24 cellular contexts compared by ENCODE assay signal in genomic region chr15:90947577-90948357, GRCh38.
"Had no signal": no experiment of that assay in that cellular context is flagged by ENCODE, and none has a peak within 500 bp of the region (broad histone marks: within the 10 kb centered on the region; RNA-seq: fewer than 3 reads in every experiment).

No MANE protein-coding gene starts in this region.

- H3K27me3 Mint-ChIP-seq: naive thymus-derived CD4-positive, alpha-beta T cell; progenitor cell of endocrine pancreas had no signal

- H3K4me1 Mint-ChIP-seq: nephron, neural progenitor cell had no signal

- H3K27ac Mint-ChIP-seq: naive thymus-derived CD4-positive, alpha-beta T cell; nephron; neural progenitor cell; progenitor cell of endocrine pancreas had no signal

- H3K4me3 Mint-ChIP-seq: naive thymus-derived CD4-positive, alpha-beta T cell; nephron; neural progenitor cell had no signal

- ATAC-seq: heart right ventricle; left colon; naive thymus-derived CD4-positive, alpha-beta T cell; right lobe of liver had no signal

- H3K9me3 Mint-ChIP-seq: naive thymus-derived CD4-positive, alpha-beta T cell; nephron; neural progenitor cell had no signal

- DNase-seq: dermis blood vessel endothelial cell; effector memory CD4-positive, alpha-beta T cell; esophagus squamous epithelium; foreskin melanocyte; glutamatergic neuron; heart right ventricle; hippocampal formation; kidney glomerular epithelial cell; left colon; left ventricle myocardium inferior; mammary epithelial cell; mesendoderm; midbrain; naive thymus-derived CD4-positive, alpha-beta T cell; stimulated activated CD4-positive, alpha-beta T cell treated with anti-CD3 and anti-CD28 coated beads, Interleukin-12 subunit alpha, Interleukin-12 subunit beta, amount 100 ng/mL, for 4 hours; stimulated activated CD4-positive, alpha-beta T cell treated with anti-CD3 and anti-CD28 coated beads, Interleukin-1b, Interleukin-23, amount 100 ng/mL, for 48 hours; stimulated activated CD4-positive, alpha-beta T cell treated with anti-CD3 and anti-CD28 coated beads, Interleukin-4, amount 100 ng/mL, for 1 hour; stimulated activated CD8-positive, alpha-beta memory T cell treated with anti-CD3 and anti-CD28 coated beads, Interleukin-4, amount 100 ng/mL, for 48 hours; stimulated activated naive CD4-positive, alpha-beta T cell treated with Interleukin-2 at 50 U/mL for 16 hours; upper lobe of left lung had no signal
